ENCODE assay signal across 16 cellular contexts in genomic region chr7:11317766-11318165, GRCh38.
DNase-seq lines count a peak whose midpoint lies in the region; ATAC-seq and TF ChIP-seq lines count a peak whose summit lies in the region.
"Had no signal": no experiment of that assay in that cellular context is flagged by ENCODE, and none has a peak within 500 bp of the region (broad histone marks: within the 10 kb centered on the region; RNA-seq: fewer than 3 reads in every experiment).

No MANE protein-coding gene starts in this region.

- TF ChIP-seq EP300 in esophagus muscularis mucosa (IDR thresholded peaks at IDR 0.05) = no peak

- no peak for TF ChIP-seq CTCF in esophagus muscularis mucosa (IDR thresholded peaks at IDR 0.05)

- ATAC-seq in GM18498 (IDR thresholded peaks at IDR 0.05; ENCODE audit: unreplicated experiment) = peak; percentile 69
- peak; percentile 54 for ATAC-seq in GM19455 (IDR thresholded peaks at IDR 0.05; ENCODE audit: unreplicated experiment)
- peak; percentile 65 for ATAC-seq in HG02798 (IDR thresholded peaks at IDR 0.05; ENCODE audit: poor library complexity, unreplicated experiment)
- ATAC-seq in HG03442 (IDR thresholded peaks at IDR 0.05; ENCODE audit: unreplicated experiment) = peak; percentile 34
- no peak for ATAC-seq in esophagus mucosa
- ATAC-seq: activated CD4-positive, CD25-positive, alpha-beta regulatory T cell treated with anti-CD3 and anti-CD28 coated beads, Interleukin-2, amount 50 U/mL, for 24 hours; activated naive CD8-positive, alpha-beta T cell treated with anti-CD3 and anti-CD28 coated beads, Interleukin-2, amount 50 U/mL, for 24 hours; mucosa of descending colon had no signal

- H3K36me3 ChIP-seq in esophagus muscularis mucosa = no peaks in the 10 kb centered on the region

- no peaks in the 10 kb centered on the region for H3K27me3 ChIP-seq in esophagus muscularis mucosa

- no peaks in the 10 kb centered on the region for H3K9me3 ChIP-seq in esophagus muscularis mucosa
- H3K9me3 ChIP-seq: mucosa of descending colon had no signal

- no peak overlapping the region for H3K27ac ChIP-seq in esophagus muscularis mucosa (replicated peaks in 1 of 4)

- H3K4me3 ChIP-seq in esophagus muscularis mucosa = no peak overlapping the region
- H3K4me3 ChIP-seq: mucosa of descending colon had no signal

- no peak for TF ChIP-seq POLR2A in esophagus muscularis mucosa (IDR thresholded peaks at IDR 0.05; ENCODE audit: low read depth)

- no peaks in the 10 kb centered on the region for H3K4me1 ChIP-seq in esophagus muscularis mucosa

- intact Hi-C loops in esophagus muscularis mucosa (cut with DNase I) = no loop called here

- DNase-seq in islet precursor cell = no peak
- no peak for DNase-seq in DMS79 (lab: John Stamatoyannopoulos, UW)
- no peak for DNase-seq in esophagus muscularis mucosa (ENCODE audit: extremely low spot score)
- DNase-seq: activated naive CD8-positive, alpha-beta T cell treated with anti-CD3 and anti-CD28 coated beads, Interleukin-2, amount 50 U/mL, for 24 hours; HFFc6; mucosa of descending colon; NCI-H1092 treated with DMSO at 0.1 percent for 48 hours; NCI-H524 treated with DMSO at 0.1 percent for 48 hours; small intestine; stimulated activated CD4-positive, alpha-beta T cell treated with anti-CD3 and anti-CD28 coated beads, Interleukin-4, amount 100 ng/mL, for 4 hours had no signal

- WGBS in esophagus muscularis mucosa = 87% methylated on average over 1 of the region's 1 CpG
